In the genomic region with DNA sequence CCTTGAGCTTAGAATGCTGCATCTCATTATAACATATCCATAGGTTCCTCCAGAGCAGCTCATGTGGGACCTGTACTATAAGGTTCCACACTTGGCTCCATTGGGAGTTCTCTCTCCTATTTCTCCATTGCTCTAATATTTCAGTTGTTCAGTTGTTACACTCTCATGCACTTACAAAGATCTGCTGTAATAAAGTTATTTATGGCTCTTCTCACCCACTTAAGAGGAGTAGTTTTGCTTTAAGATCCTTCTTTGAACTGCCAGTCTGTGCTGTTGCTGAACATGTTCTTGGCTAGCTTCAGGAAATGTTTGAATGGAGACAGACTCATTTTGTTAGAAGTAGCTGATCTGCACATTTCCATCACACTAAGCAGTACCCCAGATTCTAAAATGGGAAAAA, we compare ENCODE assay signal across 15 cellular contexts.
A peak's percentile ranks its signal among the peaks of the same experiment; 100 is the strongest.
DNase-seq lines count a peak whose midpoint lies in the region; ATAC-seq and TF ChIP-seq lines count a peak whose summit lies in the region.
"Had no signal": no experiment of that assay in that cellular context is flagged by ENCODE, and none has a peak within 500 bp of the region (broad histone marks: within the 10 kb centered on the region; RNA-seq: fewer than 3 reads in every experiment).

No MANE protein-coding gene starts in this region.

- no peaks in the 10 kb centered on the region for H3K27me3 Mint-ChIP-seq in activated CD4-positive, alpha-beta T cell treated with anti-CD3 and anti-CD28 coated beads, Interleukin-2, amount 10 ng/mL, durations not matched to agents 7 days and 5 days
- H3K27me3 Mint-ChIP-seq: CD8-positive, alpha-beta memory T cell had no signal

- H3K27ac ChIP-seq in Karpas-422 (ENCODE audit: low read length) (peak overlapping the region; percentile 36), psoas muscle (no peak overlapping the region)
- H3K27ac ChIP-seq: 22Rv1, BLaER1 had no signal

- peak; percentile 77 to 86 for ATAC-seq in left cardiac atrium
- peak in 3 of 4 donors; percentile 58 to 70 (median 66) for ATAC-seq in psoas muscle
- ATAC-seq in GM21526 (IDR thresholded peaks at IDR 0.05; ENCODE audit: low FRiP score, unreplicated experiment): no peak
- ATAC-seq in HG02623 (IDR thresholded peaks at IDR 0.05; ENCODE audit: unreplicated experiment): no peak
- ATAC-seq: GM12878, HepG2 had no signal

- H3K36me3 ChIP-seq in Karpas-422 (ENCODE audit: insufficient read depth, low read length) (no peaks in the 10 kb centered on the region), psoas muscle (ENCODE audit: insufficient read depth in 1 of 2, low read depth in 1 of 2) (no peaks in the 10 kb centered on the region)
- H3K36me3 ChIP-seq: HAP-1 had no signal

- H2AFZ ChIP-seq in Karpas-422 (ENCODE audit: low read length): no peak overlapping the region

- no peaks in the 10 kb centered on the region for H3K9me3 ChIP-seq in Karpas-422 (ENCODE audit: low read length)
- H3K9me3 ChIP-seq in psoas muscle: no peaks in the 10 kb centered on the region
- H3K9me3 ChIP-seq: BLaER1, Caco-2, HAP-1 had no signal

- H3K79me2 ChIP-seq in Karpas-422 (ENCODE audit: low read length): peaks cover 92% of the 10 kb centered on the region

- H4K20me1 ChIP-seq in Karpas-422 (ENCODE audit: insufficient read depth, low read depth, low read length): no peaks in the 10 kb centered on the region
- H4K20me1 ChIP-seq: BLaER1 had no signal

- no peaks in the 10 kb centered on the region for H3K9me3 Mint-ChIP-seq in activated CD4-positive, alpha-beta T cell treated with anti-CD3 and anti-CD28 coated beads, Interleukin-2, amount 10 ng/mL, durations not matched to agents 7 days and 5 days

- no peak overlapping the region for H3K27ac Mint-ChIP-seq in activated CD4-positive, alpha-beta T cell treated with anti-CD3 and anti-CD28 coated beads, Interleukin-2, amount 10 ng/mL, durations not matched to agents 7 days and 5 days
- H3K27ac Mint-ChIP-seq: CD8-positive, alpha-beta memory T cell had no signal

- no peaks in the 10 kb centered on the region for H3K4me1 Mint-ChIP-seq in activated CD4-positive, alpha-beta T cell treated with anti-CD3 and anti-CD28 coated beads, Interleukin-2, amount 10 ng/mL, durations not matched to agents 7 days and 5 days
- H3K4me1 Mint-ChIP-seq: CD8-positive, alpha-beta memory T cell had no signal

- H3K4me3 ChIP-seq in Karpas-422 (ENCODE audit: low read length): no peak overlapping the region
- H3K4me3 ChIP-seq in psoas muscle: no peak overlapping the region
- H3K4me3 ChIP-seq: BLaER1, GM12878, HAP-1 had no signal

- no peak overlapping the region for H3K9ac ChIP-seq in Karpas-422 (ENCODE audit: low read length)
- H3K9ac ChIP-seq: BLaER1 had no signal

- TF ChIP-seq CTCF in psoas muscle (IDR thresholded peaks at IDR 0.05): no peak

- CTCF ChIA-PET in activated CD4-positive, alpha-beta T cell treated with anti-CD3 and anti-CD28 coated beads, Interleukin-2, amount 10 ng/mL, durations not matched to agents 7 days and 5 days (lab: Charles Lee): no interaction called here

- no peaks in the 10 kb centered on the region for H3K36me3 Mint-ChIP-seq in activated CD4-positive, alpha-beta T cell treated with anti-CD3 and anti-CD28 coated beads, Interleukin-2, amount 10 ng/mL, durations not matched to agents 7 days and 5 days (ENCODE audit: low read depth)
- H3K36me3 Mint-ChIP-seq: CD8-positive, alpha-beta memory T cell had no signal

- POLR2A ChIA-PET in activated CD4-positive, alpha-beta T cell treated with anti-CD3 and anti-CD28 coated beads, Interleukin-2, amount 10 ng/mL, durations not matched to agents 7 days and 5 days (lab: Charles Lee): no interaction called here

- no peaks in the 10 kb centered on the region for H3K27me3 ChIP-seq in Karpas-422 (ENCODE audit: low read length)
- no peaks in the 10 kb centered on the region for H3K27me3 ChIP-seq in psoas muscle (ENCODE audit: insufficient read depth in 3 of 3, low read length in 2 of 3)
- H3K27me3 ChIP-seq: BLaER1 had no signal

- H3K9me2 ChIP-seq in Karpas-422 (replicated peaks; ENCODE audit: insufficient read depth, low read length): no peaks in the 10 kb centered on the region

- no peak overlapping the region for H3K4me3 Mint-ChIP-seq in activated CD4-positive, alpha-beta T cell treated with anti-CD3 and anti-CD28 coated beads, Interleukin-2, amount 10 ng/mL, durations not matched to agents 7 days and 5 days
- H3K4me3 Mint-ChIP-seq: CD8-positive, alpha-beta memory T cell had no signal

- no peak overlapping the region for H3K4me2 ChIP-seq in Karpas-422 (ENCODE audit: low read depth, low read length, poor library complexity, severe bottlenecking)
- H3K4me2 ChIP-seq: BLaER1 had no signal

- H3K4me1 ChIP-seq in Karpas-422 (ENCODE audit: low read length): peaks cover 77% of the 10 kb centered on the region
- peaks cover 32% of the 10 kb centered on the region for H3K4me1 ChIP-seq in psoas muscle
- H3K4me1 ChIP-seq: BLaER1, Caco-2, HAP-1 had no signal

- DNase-seq in DMS79 treated with DMSO at 0.1 percent for 48 hours (lab: John Stamatoyannopoulos, UW) (peak; percentile 19), DMS79 (lab: John Stamatoyannopoulos, UW) (no peak), Karpas-422 (no peak), left cardiac atrium (no peak), psoas muscle (no peak)
- DNase-seq in activated CD4-positive, alpha-beta T cell treated with anti-CD3 and anti-CD28 coated beads, Interleukin-2, amount 10 ng/mL, durations not matched to agents 7 days and 5 days: no peak
- DNase-seq: Caco-2; CD8-positive, alpha-beta memory T cell had no signal

- intact Hi-C loops in left cardiac atrium (cut with DNase I): no loop called here
- intact Hi-C loops in psoas muscle (cut with DNase I): no loop called here

Comparison
In these comparisons a context has a peak if more than half of its experiments do, and no peak if none do; other contexts are left out.
1. ATAC-seq: peak in left cardiac atrium (2 of 2) and psoas muscle (3 of 4); none in GM21526 (single experiment) and HG02623 (single experiment).